10 cellular contexts compared by ENCODE assay signal in genomic region chr4:2858451-2859217, GRCh38. TPM values are rescaled to one million over a fixed set of nuclear protein-coding genes. Genes with fewer than 3 reads are reported as not detected.
DNase-seq lines count a peak whose midpoint lies in the region; ATAC-seq and TF ChIP-seq lines count a peak whose summit lies in the region.
"Had no signal": no experiment of that assay in that cellular context is flagged by ENCODE, and none has a peak within 500 bp of the region (broad histone marks: within the 10 kb centered on the region; RNA-seq: fewer than 3 reads in every experiment).

No MANE protein-coding gene starts in this region.

- POLR2A ChIA-PET in CD4-positive, alpha-beta T cell (lab: Charles Lee), result no interaction called here

- H3K27ac ChIP-seq in CD4-positive, alpha-beta T cell (ENCODE audit: low read depth, low read length), result no peak overlapping the region
- peak overlapping the region; percentile 74 for H3K27ac ChIP-seq in neutrophil

- H3K4me1 ChIP-seq in neutrophil (ENCODE audit: control insufficient read depth in 1 of 2, insufficient read depth in 1 of 2, low read depth in 1 of 2, low read length in 1 of 2), result peaks cover 62 to 63% of the 10 kb centered on the region in 2 experiments

- H3K27me3 ChIP-seq in CD4-positive, alpha-beta T cell (ENCODE audit: control insufficient read depth, insufficient read depth, low read length), result no peaks in the 10 kb centered on the region
- no peaks in the 10 kb centered on the region for H3K27me3 ChIP-seq in neutrophil

- H3K36me3 ChIP-seq in neutrophil, result peaks cover 14% of the 10 kb centered on the region

- no peak for DNase-seq in CD4-positive, alpha-beta T cell
- DNase-seq in OCI-M1 (lab: John Stamatoyannopoulos, UW) (peak; percentile 84), fibroblast of the aortic adventitia (ENCODE audit: low read depth) (peak; percentile 86), RPMI8226 (no peak)
- DNase-seq in activated effector memory CD4-positive, alpha-beta T cell treated with Interleukin-2 at 50 U/mL for 16 hours, result no peak
- DNase-seq: DMS53, substantia nigra had no signal

- H3K27me3 Mint-ChIP-seq in CD4-positive, alpha-beta T cell, result no peaks in the 10 kb centered on the region

- ATAC-seq in CD4-positive, alpha-beta T cell (ENCODE audit: poor library complexity), result no peak
- ATAC-seq in HG02642 (IDR thresholded peaks at IDR 0.05; ENCODE audit: poor library complexity, unreplicated experiment) (no peak), GM19455 (IDR thresholded peaks at IDR 0.05; ENCODE audit: unreplicated experiment) (no peak)

- no peaks in the 10 kb centered on the region for H3K9me3 Mint-ChIP-seq in CD4-positive, alpha-beta T cell

- TF ChIP-seq CTCF in CD4-positive, alpha-beta T cell (IDR thresholded peaks at IDR 0.05), result no peak
- TF ChIP-seq CTCF in fibroblast of the aortic adventitia (IDR thresholded peaks at IDR 0.05; ENCODE audit: insufficient read depth, low read length) (no peak), neutrophil (IDR thresholded peaks at IDR 0.05) (no peak)

- H3K36me3 Mint-ChIP-seq in CD4-positive, alpha-beta T cell (ENCODE audit: low read depth), result peaks cover 30% of the 10 kb centered on the region

- H3K4me3 Mint-ChIP-seq in CD4-positive, alpha-beta T cell, result no peak overlapping the region

- H3K4me3 ChIP-seq in fibroblast of the aortic adventitia (ENCODE audit: low read depth, low read length) (no peak overlapping the region), neutrophil (ENCODE audit: low read depth in 1 of 2, low read length in 1 of 2) (no peak overlapping the region)

- CTCF ChIA-PET in CD4-positive, alpha-beta T cell (lab: Charles Lee), result no interaction called here

- peak overlapping the region; percentile 43 for H3K27ac Mint-ChIP-seq in CD4-positive, alpha-beta T cell

- no peaks in the 10 kb centered on the region for H3K9me3 ChIP-seq in CD4-positive, alpha-beta T cell (ENCODE audit: control insufficient read depth, low read length)
- no peaks in the 10 kb centered on the region for H3K9me3 ChIP-seq in neutrophil

- intact Hi-C loops in CD4-positive, alpha-beta T cell (cut with DNase I, micrococcal nuclease), result no loop called here

- peaks cover 88% of the 10 kb centered on the region for H3K4me1 Mint-ChIP-seq in CD4-positive, alpha-beta T cell (ENCODE audit: low read depth)

RNA-seq across cellular contexts. Expression of gene ADD1, which starts 15.0 kb away (rescaled TPM):
- total RNA-seq in CD4-positive, alpha-beta T cell, result 100 to 1,000 TPM; 153 TPM
- 168 and 591 TPM in 2 replicates for total RNA-seq in fibroblast of the aortic adventitia (ENCODE audit: low replicate concordance)

Comparison
In these comparisons a context has a peak if more than half of its experiments do, and no peak if none do; other contexts are left out.
1. DNase-seq: peak in OCI-M1 (single experiment) and fibroblast of the aortic adventitia (single experiment); none in CD4-positive, alpha-beta T cell (0 of 10), activated effector memory CD4-positive, alpha-beta T cell treated with Interleukin-2 at 50 U/mL for 16 hours (single experiment) and RPMI8226 (single experiment).